In genomic region chr1:77659879-77660593, GRCh38 we compare ENCODE assay signal across 25 cellular contexts. TPM values are rescaled to one million over a fixed set of nuclear protein-coding genes. Genes with fewer than 3 reads are reported as not detected.
A peak's percentile ranks its signal among the peaks of the same experiment; 100 is the strongest.
DNase-seq lines count a peak whose midpoint lies in the region; ATAC-seq and TF ChIP-seq lines count a peak whose summit lies in the region.
"Had no signal": no experiment of that assay in that cellular context is flagged by ENCODE, and none has a peak within 500 bp of the region (broad histone marks: within the 10 kb centered on the region; RNA-seq: fewer than 3 reads in every experiment).

No MANE protein-coding gene starts in this region.

- H3F3A ChIP-seq in SK-N-SH (replicated peaks; ENCODE audit: insufficient read depth) = peaks cover 9% of the 10 kb centered on the region

- no peak overlapping the region for H3K18ac ChIP-seq in mesenchymal stem cell (ENCODE audit: low read depth in 1 of 2, low read length in 2 of 2)

- no peaks in the 10 kb centered on the region for H3K79me1 ChIP-seq in mesenchymal stem cell (replicated peaks; ENCODE audit: low read length, poor library complexity, severe bottlenecking)

- DNase-seq in activated T-cell treated with anti-CD3 and anti-CD28 coated beads, Interleukin-2, amount 50 U/mL, for 72 hours = no peak
- no peak for DNase-seq in activated T-cell treated with anti-CD3 and anti-CD28 coated beads, Interleukin-2, amount 50 U/mL, for 4 hours
- no peak for DNase-seq in mesenchymal stem cell
- no peak for DNase-seq in SK-N-SH
- no peak for DNase-seq in Kasumi-1 (lab: John Stamatoyannopoulos, UW)
- DNase-seq: 8988T; activated CD4-positive, alpha-beta memory T cell treated with anti-CD3 and anti-CD28 coated beads, Interleukin-2, amount 10 ng/mL, durations not matched to agents 7 days and 5 days; activated gamma-delta T cell treated with Interleukin-2 at 50 U/mL for 16 hours; CD8-positive, alpha-beta memory T cell; cortex of kidney; foreskin keratinocyte; heart right ventricle; mammary epithelial cell; NCI-H1417; NCI-H446; occipital lobe; PC-3; SHP77; upper lobe of left lung had no signal

- peaks cover 47% of the 10 kb centered on the region for H4K20me1 ChIP-seq in SK-N-SH (ENCODE audit: insufficient read depth)

- peaks cover 2 to 3% of the 10 kb centered on the region in 2 donors for H3K36me3 Mint-ChIP-seq in activated T-cell treated with anti-CD3 and anti-CD28 coated beads, Interleukin-2, amount 50 U/mL, for 72 hours (ENCODE audit: insufficient read depth in 2 of 2)
- peaks cover 12% of the 10 kb centered on the region for H3K36me3 Mint-ChIP-seq in activated T-cell treated with anti-CD3 and anti-CD28 coated beads, Interleukin-2, amount 50 U/mL, for 4 hours (ENCODE audit: insufficient read depth)

- H3K9me2 ChIP-seq in SK-N-SH = no peaks in the 10 kb centered on the region

- WGBS in mesenchymal stem cell = 98% methylated on average over 3 of the region's 4 CpGs
- WGBS in SK-N-SH (ENCODE audit: low lambda C conversion rate) = 95% methylated on average over 4 of the region's 4 CpGs

- no peak overlapping the region for H4K8ac ChIP-seq in mesenchymal stem cell (ENCODE audit: low read length)

- H3K4ac ChIP-seq in mesenchymal stem cell (ENCODE audit: low read depth in 1 of 2, low read length in 2 of 2) = no peak overlapping the region

- no peak overlapping the region for H3K4me3 Mint-ChIP-seq in activated T-cell treated with anti-CD3 and anti-CD28 coated beads, Interleukin-2, amount 50 U/mL, for 72 hours
- no peak overlapping the region for H3K4me3 Mint-ChIP-seq in activated T-cell treated with anti-CD3 and anti-CD28 coated beads, Interleukin-2, amount 50 U/mL, for 4 hours
- H3K4me3 Mint-ChIP-seq: activated CD4-positive, alpha-beta memory T cell treated with anti-CD3 and anti-CD28 coated beads, Interleukin-2, amount 10 ng/mL, durations not matched to agents 7 days and 5 days had no signal

- H3K36me3 ChIP-seq in HEK293 (ENCODE audit: control insufficient read depth in 2 of 2, insufficient read depth in 1 of 2, low read length in 2 of 2) (no peaks in the 10 kb centered on the region), mesenchymal stem cell (ENCODE audit: control insufficient read depth in 1 of 2, insufficient read depth in 2 of 2, low read depth in 1 of 2, low read length in 2 of 2) (peaks cover 0 to 4% of the 10 kb centered on the region in 2 experiments), SK-N-SH (replicated peaks in 1 of 2; ENCODE audit: control insufficient read depth in 1 of 2, insufficient read depth in 2 of 2, low read length in 1 of 2) (no peaks in the 10 kb centered on the region)
- H3K36me3 ChIP-seq: heart right ventricle, upper lobe of left lung had no signal

- H3K27ac ChIP-seq in HEK293 (ENCODE audit: extremely low read depth, low read depth, low read length) = no peak overlapping the region
- no peak overlapping the region for H3K27ac ChIP-seq in mesenchymal stem cell (ENCODE audit: low read length, poor library complexity, severe bottlenecking)
- H3K27ac ChIP-seq in SK-N-SH (ENCODE audit: low read depth in 2 of 2, low read length in 1 of 2) = no peak overlapping the region
- H3K27ac ChIP-seq: foreskin keratinocyte, heart right ventricle, upper lobe of left lung had no signal

- no peak overlapping the region for H4K91ac ChIP-seq in mesenchymal stem cell (ENCODE audit: low read length)

- H3K23ac ChIP-seq in mesenchymal stem cell (ENCODE audit: low read length in 2 of 2) = no peak overlapping the region

- H3K27me3 ChIP-seq in mesenchymal stem cell (ENCODE audit: control insufficient read depth in 1 of 2, insufficient read depth in 1 of 2, low read length in 2 of 2) = no peaks in the 10 kb centered on the region
- H3K27me3 ChIP-seq in SK-N-SH (ENCODE audit: insufficient read depth) = no peaks in the 10 kb centered on the region
- H3K27me3 ChIP-seq: foreskin keratinocyte, heart right ventricle, upper lobe of left lung had no signal

- POLR2A ChIA-PET in HEK293 (lab: Yijun Ruan, JAX) (no interaction called here), SK-N-SH (lab: Yijun Ruan, JAX) (no interaction called here)

- H2BK15ac ChIP-seq in mesenchymal stem cell (ENCODE audit: low read depth, poor library complexity, severe bottlenecking) = no peak overlapping the region

- peak overlapping the region; percentile 24 for H3K27ac Mint-ChIP-seq in activated T-cell treated with anti-CD3 and anti-CD28 coated beads, Interleukin-2, amount 50 U/mL, for 72 hours
- H3K27ac Mint-ChIP-seq: activated CD4-positive, alpha-beta memory T cell treated with anti-CD3 and anti-CD28 coated beads, Interleukin-2, amount 10 ng/mL, durations not matched to agents 7 days and 5 days had no signal

- H3K14ac ChIP-seq in mesenchymal stem cell (ENCODE audit: low read length in 2 of 2) = no peak overlapping the region

- H3K4me2 ChIP-seq in mesenchymal stem cell (ENCODE audit: low read length, poor library complexity, severe bottlenecking) (no peak overlapping the region), SK-N-SH (no peak overlapping the region)

- H3K4me1 Mint-ChIP-seq in activated T-cell treated with anti-CD3 and anti-CD28 coated beads, Interleukin-2, amount 50 U/mL, for 72 hours (ENCODE audit: low read depth) = peaks cover 33% of the 10 kb centered on the region
- peaks cover 46% of the 10 kb centered on the region for H3K4me1 Mint-ChIP-seq in activated T-cell treated with anti-CD3 and anti-CD28 coated beads, Interleukin-2, amount 50 U/mL, for 4 hours (ENCODE audit: low read depth)

- no peak for ATAC-seq in activated T-cell treated with anti-CD3 and anti-CD28 coated beads, Interleukin-2, amount 50 U/mL, for 72 hours (replicated peaks in 1 of 2)
- ATAC-seq in activated T-cell treated with anti-CD3 and anti-CD28 coated beads, Interleukin-2, amount 50 U/mL, for 4 hours = no peak
- ATAC-seq in HG03354 (IDR thresholded peaks at IDR 0.05; ENCODE audit: poor library complexity, severe bottlenecking, unreplicated experiment) (peak; percentile 78), GM18870 (IDR thresholded peaks at IDR 0.05; ENCODE audit: unreplicated experiment) (no peak)
- ATAC-seq: activated CD4-positive, CD25-positive, alpha-beta regulatory T cell treated with anti-CD3 and anti-CD28 coated beads, Interleukin-2, amount 50 U/mL, for 24 hours; esophagus mucosa; foreskin keratinocyte; HCT116; heart right ventricle; PC-3 had no signal

- H3K4me3 ChIP-seq in HEK293 (ENCODE audit: low read depth, low read length) (no peak overlapping the region), mesenchymal stem cell (ENCODE audit: insufficient read depth in 1 of 2, low read depth in 1 of 2, low read length in 2 of 2) (no peak overlapping the region), SK-N-SH (ENCODE audit: low read depth in 2 of 2, low read length in 1 of 2) (no peak overlapping the region)
- H3K4me3 ChIP-seq: heart right ventricle, upper lobe of left lung had no signal

- H3K9me3 Mint-ChIP-seq in activated T-cell treated with anti-CD3 and anti-CD28 coated beads, Interleukin-2, amount 50 U/mL, for 72 hours = peaks cover 0 to 2% of the 10 kb centered on the region in 2 donors
- H3K9me3 Mint-ChIP-seq in activated T-cell treated with anti-CD3 and anti-CD28 coated beads, Interleukin-2, amount 50 U/mL, for 4 hours = no peaks in the 10 kb centered on the region
- H3K9me3 Mint-ChIP-seq: CD8-positive, alpha-beta memory T cell had no signal

- no peak overlapping the region for H2AFZ ChIP-seq in mesenchymal stem cell (ENCODE audit: low read depth, low read length)
- no peak overlapping the region for H2AFZ ChIP-seq in SK-N-SH (ENCODE audit: low read depth)

- no peak for TF ChIP-seq EP300 in SK-N-SH (IDR thresholded peaks at IDR 0.05; ENCODE audit: borderline replicate concordance in 1 of 2, low read depth in 1 of 2, low read length in 1 of 2)

- peak overlapping the region; percentile 49 for H2BK120ac ChIP-seq in mesenchymal stem cell (ENCODE audit: low read depth, low read length)

- no peak overlapping the region for H2BK12ac ChIP-seq in mesenchymal stem cell (ENCODE audit: low read length in 2 of 2)

- CTCF ChIA-PET in HEK293 (lab: Yijun Ruan, JAX) (no interaction called here), SK-N-SH (lab: Yijun Ruan, JAX) (no interaction called here)

- no peak for TF ChIP-seq RAD21 in SK-N-SH (IDR thresholded peaks at IDR 0.05; ENCODE audit: low read length)

- no peaks in the 10 kb centered on the region for H3K9me3 ChIP-seq in HEK293 (ENCODE audit: control insufficient read depth, insufficient read depth, low read depth, low read length)
- H3K9me3 ChIP-seq in mesenchymal stem cell (ENCODE audit: control insufficient read depth, low read length) = no peaks in the 10 kb centered on the region
- no peaks in the 10 kb centered on the region for H3K9me3 ChIP-seq in SK-N-SH
- H3K9me3 ChIP-seq: upper lobe of left lung had no signal

- H2BK5ac ChIP-seq in mesenchymal stem cell (ENCODE audit: low read depth, low read length, poor library complexity, severe bottlenecking) = no peak overlapping the region

- TF ChIP-seq CTCF in HEK293 (tag by site-specific recombination; IDR thresholded peaks at IDR 0.05) (no peak), SK-N-SH (IDR thresholded peaks at IDR 0.05) (no peak)

- H3K4me1 ChIP-seq in HEK293 (ENCODE audit: control insufficient read depth, insufficient read depth, low read length) (peaks cover 3% of the 10 kb centered on the region; the same call in 1 of the 2 replicates), mesenchymal stem cell (ENCODE audit: control insufficient read depth, insufficient read depth, low read depth, low read length) (peaks cover 1% of the 10 kb centered on the region), SK-N-SH (ENCODE audit: control insufficient read depth in 1 of 2, insufficient read depth in 2 of 2, low read depth in 1 of 2, low read length in 1 of 2) (no peaks in the 10 kb centered on the region; a peak in 2 of 4 replicates)
- H3K4me1 ChIP-seq: foreskin keratinocyte had no signal

- peaks cover 100% of the 10 kb centered on the region for H3K79me2 ChIP-seq in SK-N-SH (ENCODE audit: insufficient read depth)

- H3K27me3 Mint-ChIP-seq in activated T-cell treated with anti-CD3 and anti-CD28 coated beads, Interleukin-2, amount 50 U/mL, for 72 hours (ENCODE audit: low read depth) = no peaks in the 10 kb centered on the region
- no peaks in the 10 kb centered on the region for H3K27me3 Mint-ChIP-seq in activated T-cell treated with anti-CD3 and anti-CD28 coated beads, Interleukin-2, amount 50 U/mL, for 4 hours (ENCODE audit: low read depth)
- H3K27me3 Mint-ChIP-seq: activated CD4-positive, alpha-beta memory T cell treated with anti-CD3 and anti-CD28 coated beads, Interleukin-2, amount 10 ng/mL, durations not matched to agents 7 days and 5 days; CD8-positive, alpha-beta memory T cell had no signal

- H3K9ac ChIP-seq in mesenchymal stem cell (ENCODE audit: low read length) (no peak overlapping the region), SK-N-SH (no peak overlapping the region)

- no peak overlapping the region for H2AK5ac ChIP-seq in mesenchymal stem cell (ENCODE audit: low read length, severe bottlenecking)

RNA-seq across cellular contexts. Expression of gene ZZZ3, which starts 22.4 kb away (rescaled TPM):
- total RNA-seq in activated T-cell treated with anti-CD3 and anti-CD28 coated beads, Interleukin-2, amount 50 U/mL, for 72 hours = 10 to 100 TPM; 36.6 to 49.5 TPM
- total RNA-seq in activated T-cell treated with anti-CD3 and anti-CD28 coated beads, Interleukin-2, amount 50 U/mL, for 4 hours = 10 to 100 TPM; 54.4 to 56.1 (median 55.8) TPM
- 23.9 TPM for polyA plus RNA-seq in mesenchymal stem cell (2013, experiment 1 of 2)
- polyA plus RNA-seq in mesenchymal stem cell (2013, experiment 2 of 2) = 24.7 TPM
- polyA plus RNA-seq in SK-N-SH (2012; rRNA removed) = 14.2 and 17.2 TPM in 2 replicates
- 20.0 and 22.2 TPM in 2 replicates for polyA plus RNA-seq in SK-N-SH (2012; cell fraction: cytosol; rRNA removed)
- 13.2 and 31.6 TPM in 2 replicates for polyA plus RNA-seq in SK-N-SH (2012; cell fraction: nucleus; rRNA removed)
